1 cellular context compared by ENCODE assay signal in genomic region chr4:173508386-173509002, GRCh38.
A peak's percentile ranks its signal among the peaks of the same experiment; 100 is the strongest.
TF ChIP-seq lines count a peak whose summit lies in the region.

No MANE protein-coding gene starts in this region.

TF ChIP-seq in H1, 55 proteins besides CTCF, POLR2A, EP300 and RAD21 (continued from another document):
- TF ChIP-seq CHD7 (IDR thresholded peaks at IDR 0.05; ENCODE audit: insufficient replicate concordance, low read length) = no peak
- no peak for TF ChIP-seq SP4 (IDR thresholded peaks at IDR 0.05; ENCODE audit: low read length)
- no peak for TF ChIP-seq HDAC2 (IDR thresholded peaks at IDR 0.05; ENCODE audit: borderline replicate concordance in 1 of 2, low read depth in 2 of 2, low read length in 2 of 2)
- no peak for TF ChIP-seq SIRT6 (IDR thresholded peaks at IDR 0.05; ENCODE audit: low read length)
- TF ChIP-seq CBX8 (IDR thresholded peaks at IDR 0.05; ENCODE audit: borderline replicate concordance, low read depth, low read length) = peak; percentile 87; the same call in 1 of the 2 replicates
- no peak for TF ChIP-seq SP2 (IDR thresholded peaks at IDR 0.05; ENCODE audit: low read length)
- no peak for TF ChIP-seq POLR2AphosphoS5 (IDR thresholded peaks at IDR 0.05; ENCODE audit: low read depth, low read length)
- no peak for TF ChIP-seq EGR1 (IDR thresholded peaks at IDR 0.05; ENCODE audit: borderline replicate concordance, low read depth, low read length)
- no peak for TF ChIP-seq BACH1 (IDR thresholded peaks at IDR 0.05; ENCODE audit: low read length)
